Comparison of ENCODE assay signal across 1 cellular context in genomic region chr9:137618105-137619067, GRCh38.
TF ChIP-seq lines count a peak whose summit lies in the region.

Gene EHMT1 (plus strand): TSS chr9:137619005. CDS start chr9:137619029, 24 bp downstream.

TF ChIP-seq in HepG2, 621 proteins besides CTCF, POLR2A, EP300 and RAD21 (continued from another document and continues in another):
- TF ChIP-seq, protein P1, sequence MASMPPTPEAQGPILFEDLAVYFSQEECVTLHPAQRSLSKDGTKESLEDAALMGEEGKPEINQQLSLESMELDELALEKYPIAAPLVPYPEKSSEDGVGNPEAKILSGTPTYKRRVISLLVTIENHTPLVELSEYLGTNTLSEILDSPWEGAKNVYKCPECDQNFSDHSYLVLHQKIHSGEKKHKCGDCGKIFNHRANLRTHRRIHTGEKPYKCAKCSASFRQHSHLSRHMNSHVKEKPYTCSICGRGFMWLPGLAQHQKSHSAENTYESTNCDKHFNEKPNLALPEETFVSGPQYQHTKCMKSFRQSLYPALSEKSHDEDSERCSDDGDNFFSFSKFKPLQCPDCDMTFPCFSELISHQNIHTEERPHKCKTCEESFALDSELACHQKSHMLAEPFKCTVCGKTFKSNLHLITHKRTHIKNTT (CRISPR knock-in tag; IDR thresholded peaks at IDR 0.05), result no peak
- TF ChIP-seq BRD4 (CRISPR knock-in tag; IDR thresholded peaks at IDR 0.05) (no peak), ZNF292 (CRISPR knock-in tag; IDR thresholded peaks at IDR 0.05; ENCODE audit: borderline replicate concordance, low read depth) (no peak; the same call in 1 of the 2 replicates), ZNF383 (CRISPR knock-in tag; IDR thresholded peaks at IDR 0.05; ENCODE audit: borderline replicate concordance) (no peak), ZFAT (CRISPR knock-in tag; conservative IDR thresholded peaks at IDR 0.05) (no peak), NR2C2 (CRISPR knock-in tag; IDR thresholded peaks at IDR 0.05; ENCODE audit: borderline replicate concordance) (peak; percentile 99), SNAPC5 (CRISPR knock-in tag; IDR thresholded peaks at IDR 0.05; ENCODE audit: borderline replicate concordance) (no peak), ZNF577 (CRISPR knock-in tag; IDR thresholded peaks at IDR 0.05; ENCODE audit: borderline replicate concordance, low read depth) (no peak), NR1H2 (CRISPR knock-in tag; IDR thresholded peaks at IDR 0.05; ENCODE audit: borderline replicate concordance, low read depth) (no peak), CENPT (CRISPR knock-in tag; IDR thresholded peaks at IDR 0.05; ENCODE audit: low read depth) (no peak), ZNF773 (CRISPR knock-in tag; IDR thresholded peaks at IDR 0.05; ENCODE audit: borderline replicate concordance) (no peak), ZNF839 (CRISPR knock-in tag; IDR thresholded peaks at IDR 0.05; ENCODE audit: borderline replicate concordance) (peak; percentile 100), ZNF883 (CRISPR knock-in tag; IDR thresholded peaks at IDR 0.05; ENCODE audit: not compliant biosample characterization) (peak; percentile 72), TRAFD1 (CRISPR knock-in tag; IDR thresholded peaks at IDR 0.05; ENCODE audit: borderline replicate concordance) (no peak), YEATS2 (CRISPR knock-in tag; IDR thresholded peaks at IDR 0.05; ENCODE audit: borderline replicate concordance) (peak; percentile 61), HIC2 (CRISPR knock-in tag; IDR thresholded peaks at IDR 0.05; ENCODE audit: low read depth) (no peak; the same call in 1 of the 2 replicates), NPAS2 (CRISPR knock-in tag; IDR thresholded peaks at IDR 0.05; ENCODE audit: borderline replicate concordance) (no peak), RBFOX2 (IDR thresholded peaks at IDR 0.05; ENCODE audit: low read depth, low read length) (peak; percentile 72), MZF1 (CRISPR knock-in tag; IDR thresholded peaks at IDR 0.05; ENCODE audit: borderline replicate concordance) (no peak), ZNF547 (CRISPR knock-in tag; IDR thresholded peaks at IDR 0.05) (peak; percentile 48; the same call in 1 of the 2 replicates), ZFP37 (CRISPR knock-in tag; IDR thresholded peaks at IDR 0.05; ENCODE audit: borderline replicate concordance) (no peak), ZFP1 (CRISPR knock-in tag; IDR thresholded peaks at IDR 0.05) (no peak), ARID5B (CRISPR knock-in tag; IDR thresholded peaks at IDR 0.05) (no peak), MLLT10 (CRISPR knock-in tag; IDR thresholded peaks at IDR 0.05) (no peak), ZNF543 (CRISPR knock-in tag; IDR thresholded peaks at IDR 0.05) (no peak), NBN (conservative IDR thresholded peaks at IDR 0.05) (no peak), RORA (CRISPR knock-in tag; IDR thresholded peaks at IDR 0.05) (peak; percentile 44; the same call in 1 of the 2 replicates), ZFP36 (IDR thresholded peaks at IDR 0.05; ENCODE audit: borderline replicate concordance, low read depth, low read length, partially characterized antibody) (no peak), HOXD1 (CRISPR knock-in tag; IDR thresholded peaks at IDR 0.05) (no peak), RELA (CRISPR knock-in tag; IDR thresholded peaks at IDR 0.05) (0 out of 2 replicates have a peak, but pooled peaks have one; percentile 71), FOXO4 (CRISPR knock-in tag; conservative IDR thresholded peaks at IDR 0.05) (0 out of 2 replicates have a peak, but pooled peaks have one; percentile 86), ZSCAN12 (CRISPR knock-in tag; IDR thresholded peaks at IDR 0.05) (no peak), DNMT3B (CRISPR knock-in tag; conservative IDR thresholded peaks at IDR 0.05) (no peak), ZNF724P (CRISPR knock-in tag; IDR thresholded peaks at IDR 0.05; ENCODE audit: borderline replicate concordance) (peak; percentile 43; the same call in 1 of the 2 replicates), ATF5 (CRISPR knock-in tag; IDR thresholded peaks at IDR 0.05; ENCODE audit: low read depth) (no peak), CCDC6 (CRISPR knock-in tag; IDR thresholded peaks at IDR 0.05) (no peak), TFE3 (CRISPR knock-in tag; IDR thresholded peaks at IDR 0.05) (0 out of 2 replicates have a peak, but pooled peaks have one; percentile 14), FOSL2 (CRISPR knock-in tag; IDR thresholded peaks at IDR 0.05) (no peak)
- TF ChIP-seq, protein P2, sequence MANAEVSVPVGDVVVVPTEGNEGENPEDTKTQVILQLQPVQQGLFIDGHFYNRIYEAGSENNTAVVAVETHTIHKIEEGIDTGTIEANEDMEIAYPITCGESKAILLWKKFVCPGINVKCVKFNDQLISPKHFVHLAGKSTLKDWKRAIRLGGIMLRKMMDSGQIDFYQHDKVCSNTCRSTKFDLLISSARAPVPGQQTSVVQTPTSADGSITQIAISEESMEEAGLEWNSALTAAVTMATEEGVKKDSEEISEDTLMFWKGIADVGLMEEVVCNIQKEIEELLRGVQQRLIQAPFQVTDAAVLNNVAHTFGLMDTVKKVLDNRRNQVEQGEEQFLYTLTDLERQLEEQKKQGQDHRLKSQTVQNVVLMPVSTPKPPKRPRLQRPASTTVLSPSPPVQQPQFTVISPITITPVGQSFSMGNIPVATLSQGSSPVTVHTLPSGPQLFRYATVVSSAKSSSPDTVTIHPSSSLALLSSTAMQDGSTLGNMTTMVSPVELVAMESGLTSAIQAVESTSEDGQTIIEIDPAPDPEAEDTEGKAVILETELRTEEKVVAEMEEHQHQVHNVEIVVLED (CRISPR knock-in tag; IDR thresholded peaks at IDR 0.05; ENCODE audit: borderline replicate concordance), result peak; percentile 65; the same call in 1 of the 2 replicates
- TF ChIP-seq, protein P3, sequence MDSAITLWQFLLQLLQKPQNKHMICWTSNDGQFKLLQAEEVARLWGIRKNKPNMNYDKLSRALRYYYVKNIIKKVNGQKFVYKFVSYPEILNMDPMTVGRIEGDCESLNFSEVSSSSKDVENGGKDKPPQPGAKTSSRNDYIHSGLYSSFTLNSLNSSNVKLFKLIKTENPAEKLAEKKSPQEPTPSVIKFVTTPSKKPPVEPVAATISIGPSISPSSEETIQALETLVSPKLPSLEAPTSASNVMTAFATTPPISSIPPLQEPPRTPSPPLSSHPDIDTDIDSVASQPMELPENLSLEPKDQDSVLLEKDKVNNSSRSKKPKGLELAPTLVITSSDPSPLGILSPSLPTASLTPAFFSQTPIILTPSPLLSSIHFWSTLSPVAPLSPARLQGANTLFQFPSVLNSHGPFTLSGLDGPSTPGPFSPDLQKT (CRISPR knock-in tag; IDR thresholded peaks at IDR 0.05; ENCODE audit: borderline replicate concordance), result no peak
- TF ChIP-seq, protein P4, sequence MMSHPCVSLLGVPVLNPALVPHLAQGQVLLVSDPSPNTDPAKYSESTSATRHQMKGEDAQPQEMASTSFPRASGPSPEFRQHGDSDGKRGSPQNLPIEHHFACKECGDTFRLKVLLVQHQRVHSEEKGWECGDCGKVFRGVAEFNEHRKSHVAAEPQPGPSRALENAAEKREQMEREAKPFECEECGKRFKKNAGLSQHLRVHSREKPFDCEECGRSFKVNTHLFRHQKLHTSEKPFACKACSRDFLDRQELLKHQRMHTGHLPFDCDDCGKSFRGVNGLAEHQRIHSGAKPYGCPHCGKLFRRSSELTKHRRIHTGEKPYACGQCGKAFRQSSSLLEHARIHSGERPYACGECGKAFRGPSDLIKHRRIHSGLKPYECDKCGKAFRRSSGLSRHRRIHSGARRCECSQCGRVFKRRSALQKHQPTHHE (CRISPR knock-in tag; IDR thresholded peaks at IDR 0.05; ENCODE audit: borderline replicate concordance), result no peak
- TF ChIP-seq, protein P5, sequence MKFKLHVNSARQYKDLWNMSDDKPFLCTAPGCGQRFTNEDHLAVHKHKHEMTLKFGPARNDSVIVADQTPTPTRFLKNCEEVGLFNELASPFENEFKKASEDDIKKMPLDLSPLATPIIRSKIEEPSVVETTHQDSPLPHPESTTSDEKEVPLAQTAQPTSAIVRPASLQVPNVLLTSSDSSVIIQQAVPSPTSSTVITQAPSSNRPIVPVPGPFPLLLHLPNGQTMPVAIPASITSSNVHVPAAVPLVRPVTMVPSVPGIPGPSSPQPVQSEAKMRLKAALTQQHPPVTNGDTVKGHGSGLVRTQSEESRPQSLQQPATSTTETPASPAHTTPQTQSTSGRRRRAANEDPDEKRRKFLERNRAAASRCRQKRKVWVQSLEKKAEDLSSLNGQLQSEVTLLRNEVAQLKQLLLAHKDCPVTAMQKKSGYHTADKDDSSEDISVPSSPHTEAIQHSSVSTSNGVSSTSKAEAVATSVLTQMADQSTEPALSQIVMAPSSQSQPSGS (CRISPR knock-in tag; IDR thresholded peaks at IDR 0.05), result no peak
